In the genomic region with DNA sequence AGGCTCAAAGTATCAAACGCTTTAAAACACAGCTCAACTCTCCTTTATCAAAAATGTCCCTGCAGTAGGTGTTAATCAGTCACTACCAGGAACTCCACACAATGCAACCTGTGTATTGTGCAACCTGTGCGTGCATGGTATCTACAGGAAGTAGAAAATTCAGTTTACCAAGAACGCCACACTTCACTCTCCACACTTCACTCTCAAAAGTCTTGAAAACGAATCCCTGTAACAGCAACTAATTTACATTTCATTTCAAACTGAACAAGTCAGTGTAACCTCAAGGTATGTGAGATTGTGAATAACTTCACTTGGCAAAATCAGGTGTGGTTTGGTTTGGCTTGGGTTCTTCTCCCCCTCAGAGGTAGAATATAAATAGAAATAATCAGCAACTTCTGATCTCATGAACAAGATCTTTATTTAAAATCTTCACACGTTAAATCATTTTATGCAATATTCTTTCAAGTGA, we compare ENCODE assay signal across 8 cellular contexts. TPM values are rescaled to one million over a fixed set of nuclear protein-coding genes. Genes with fewer than 3 reads are reported as not detected.
DNase-seq lines count a peak whose midpoint lies in the region; ATAC-seq and TF ChIP-seq lines count a peak whose summit lies in the region.

No MANE protein-coding gene starts in this region.

- BruUV-seq in HCT116 (replicated peaks; lab: Mats Ljungman, UMichigan): no TSS peak

- TF ChIP-seq EP300 in sigmoid colon (IDR thresholded peaks at IDR 0.05): no peak

- no peaks in the 10 kb centered on the region for H3K9me3 ChIP-seq in HCT116 (ENCODE audit: control insufficient read depth in 1 of 2, insufficient read depth in 1 of 2, low read depth in 1 of 2, low read length in 2 of 2)
- no peaks in the 10 kb centered on the region for H3K9me3 ChIP-seq in OCI-LY1 (ENCODE audit: low read length)
- no peaks in the 10 kb centered on the region for H3K9me3 ChIP-seq in sigmoid colon

- H3K27me3 ChIP-seq in HCT116 (ENCODE audit: insufficient read depth, low read length) (no peaks in the 10 kb centered on the region), OCI-LY1 (ENCODE audit: insufficient read depth, low read length) (no peaks in the 10 kb centered on the region), sigmoid colon (no peaks in the 10 kb centered on the region)

- H3K4me3 ChIP-seq in HCT116 (replicated peaks in 1 of 2; ENCODE audit: low read depth in 1 of 2, low read length in 2 of 2) (no peak overlapping the region), OCI-LY1 (ENCODE audit: low read depth, low read length, poor library complexity, severe bottlenecking) (peak overlapping the region; percentile 76), epithelial cell of esophagus (ENCODE audit: low read length) (peak overlapping the region; percentile 73), sigmoid colon (peak overlapping the region; percentile 69 to 98 (median 76))

- TF ChIP-seq POLR2A in HCT116 (IDR thresholded peaks at IDR 0.05; ENCODE audit: borderline replicate concordance, extremely low read depth, insufficient read depth, insufficient read length): no peak
- TF ChIP-seq POLR2A in sigmoid colon (IDR thresholded peaks at IDR 0.05): no peak

- no peak overlapping the region for H2AFZ ChIP-seq in HCT116 (ENCODE audit: low read depth, low read length, poor library complexity, severe bottlenecking)
- no peak overlapping the region for H2AFZ ChIP-seq in OCI-LY1 (ENCODE audit: low read length)

- POLR2A ChIA-PET in HCT116 (lab: Charles Lee): no interaction called here

- no peak for TF ChIP-seq CTCF in HCT116 (IDR thresholded peaks at IDR 0.05 in 2 of 3, conservative IDR thresholded peaks at IDR 0.05 in 1 of 3; ENCODE audit: borderline replicate concordance in 1 of 3, insufficient read depth in 1 of 3, low read depth in 2 of 3, low read length in 2 of 3)
- no peak for TF ChIP-seq CTCF in OCI-LY1 (IDR thresholded peaks at IDR 0.05; ENCODE audit: low read length)
- no peak for TF ChIP-seq CTCF in epithelial cell of esophagus (IDR thresholded peaks at IDR 0.05; ENCODE audit: insufficient read depth, low read depth, low read length, missing control alignments)
- no peak for TF ChIP-seq CTCF in sigmoid colon (IDR thresholded peaks at IDR 0.05)

- H3K4me1 ChIP-seq in HCT116 (ENCODE audit: control insufficient read depth in 1 of 2, insufficient read depth in 2 of 2, low read length in 2 of 2): peaks cover 5 to 16% of the 10 kb centered on the region in 2 experiments; a peak in 3 of 4 replicates
- peaks cover 22% of the 10 kb centered on the region for H3K4me1 ChIP-seq in OCI-LY1 (ENCODE audit: insufficient read depth, low read length, severe bottlenecking)
- H3K4me1 ChIP-seq in sigmoid colon: peaks cover 0 to 28% (median 26%) of the 10 kb centered on the region in 4 donors

- H4K20me1 ChIP-seq in HCT116 (ENCODE audit: insufficient read depth): no peaks in the 10 kb centered on the region
- H4K20me1 ChIP-seq in OCI-LY1 (ENCODE audit: insufficient read depth, low read length): no peaks in the 10 kb centered on the region

- H3K79me2 ChIP-seq in HCT116 (ENCODE audit: insufficient read depth, low read length): no peaks in the 10 kb centered on the region
- no peaks in the 10 kb centered on the region for H3K79me2 ChIP-seq in OCI-LY1 (ENCODE audit: insufficient read depth, low read length)

- peak; percentile 85 for DNase-seq in DMS53 (lab: John Stamatoyannopoulos, UW)
- no peak for DNase-seq in HCT116 (ENCODE audit: low read depth, low spot score)
- DNase-seq in epithelial cell of esophagus (ENCODE audit: low read depth): peak; percentile 84
- DNase-seq in sigmoid colon: no peak
- DNase-seq in foreskin melanocyte: no peak

- CTCF ChIA-PET in HCT116 (lab: Charles Lee): no interaction called here

- TF ChIP-seq RAD21 in HCT116 (IDR thresholded peaks at IDR 0.05; ENCODE audit: low read depth): no peak

- H3K9me2 ChIP-seq in HCT116 (ENCODE audit: insufficient read depth) (no peaks in the 10 kb centered on the region), OCI-LY1 (ENCODE audit: low read depth, low read length) (no peaks in the 10 kb centered on the region)

- no peaks in the 10 kb centered on the region for H3F3A ChIP-seq in OCI-LY1 (ENCODE audit: insufficient read depth, low read length)

- intact Hi-C loops in HCT116 (cut with micrococcal nuclease): no loop called here
- intact Hi-C loops in sigmoid colon (cut with DNase I): loop anchor here (5.0 to 10.0 kb wide), 2 partner anchors 414 to 591 kb away; partner anchors contain the start of genes KIZ and XRN2

- H3K36me3 ChIP-seq in HCT116 (ENCODE audit: control insufficient read depth in 1 of 2, insufficient read depth in 2 of 2, low read length in 2 of 2): no peaks in the 10 kb centered on the region
- no peaks in the 10 kb centered on the region; the same call in 1 of the 2 replicates for H3K36me3 ChIP-seq in OCI-LY1 (ENCODE audit: insufficient read depth, low read length)
- no peaks in the 10 kb centered on the region for H3K36me3 ChIP-seq in sigmoid colon

- H3K4me2 ChIP-seq in HCT116 (ENCODE audit: low read length): peak overlapping the region; percentile 86
- H3K4me2 ChIP-seq in OCI-LY1 (ENCODE audit: low read length): peak overlapping the region; percentile 62

- H3K9ac ChIP-seq in HCT116 (ENCODE audit: low read length): no peak overlapping the region
- no peak overlapping the region for H3K9ac ChIP-seq in OCI-LY1 (ENCODE audit: low read length)

- WGBS in sigmoid colon, 2 donors: 10 to 23% methylated on average over 5 of the region's 5 CpGs

- RAD21 ChIA-PET in HCT116 (lab: Charles Lee; ENCODE audit: low non-redundant PET in 1 of 2, low total read pairs in 2 of 2, uncharacterized antibody in 2 of 2, unreplicated experiment in 2 of 2): no interaction called here

- ATAC-seq in HCT116: no peak
- ATAC-seq in GM18867 (IDR thresholded peaks at IDR 0.05; ENCODE audit: unreplicated experiment): no peak
- no peak for ATAC-seq in GM18870 (IDR thresholded peaks at IDR 0.05; ENCODE audit: unreplicated experiment)

- H3K27ac ChIP-seq in HCT116 (ENCODE audit: low read depth, low read length) (no peak overlapping the region), OCI-LY1 (ENCODE audit: low read depth, low read length, poor library complexity, severe bottlenecking) (no peak overlapping the region), sigmoid colon (peak overlapping the region; percentile 82 to 95 (median 87))

TF ChIP-seq in HCT116, 20 proteins besides CTCF, POLR2A, EP300 and RAD21:
- TF ChIP-seq SRF (IDR thresholded peaks at IDR 0.05; ENCODE audit: low read depth): no peak

RNA-seq across cellular contexts. Expression of gene RALGAPA2, which starts 1.6 kb away (rescaled TPM):
- total RNA-seq in HCT116 (2021; ENCODE audit: unreplicated experiment) (10.8 TPM), sigmoid colon (10 to 100 TPM; 17.7 to 19.9 (median 18.8) TPM)
- 4.1 and 5.7 TPM in 2 replicates for polyA plus RNA-seq in HCT116 (2012)
- 10 to 100 TPM in 2 of 3 donors, 1 to 10 TPM in 1; 8.4 to 23.2 (median 12.3) TPM for polyA plus RNA-seq in sigmoid colon

Comparison
In these comparisons a context has a peak if more than half of its experiments do, and no peak if none do; other contexts are left out.
1. DNase-seq: peak in DMS53 (single experiment) and epithelial cell of esophagus (single experiment); none in HCT116 (single experiment), sigmoid colon (single experiment) and foreskin melanocyte (single experiment).
2. H3K27ac ChIP-seq: peak in sigmoid colon (4 of 4); none in HCT116 (single experiment) and OCI-LY1 (single experiment).
3. H3K4me3 ChIP-seq: peak in OCI-LY1 (single experiment), epithelial cell of esophagus (single experiment) and sigmoid colon (4 of 4); none in HCT116 (0 of 2).